ENCODE assay signal across 8 cellular contexts in genomic region chr9:126088336-126088735, GRCh38.
"Had no signal": no experiment of that assay in that cellular context is flagged by ENCODE, and none has a peak within 500 bp of the region (broad histone marks: within the 10 kb centered on the region; RNA-seq: fewer than 3 reads in every experiment).

No MANE protein-coding gene starts in this region.

- ATAC-seq: GM23338, K562 had no signal

- FAIRE-seq: H1, H54, HTR-8/SVneo, K562 had no signal

- H3K4me3 ChIP-seq: GM23338, K562 had no signal

- DNase-seq: H9, HCEC 1CT, IMR-90 had no signal
